ENCODE assay signal across 10 cellular contexts in the genomic region with DNA sequence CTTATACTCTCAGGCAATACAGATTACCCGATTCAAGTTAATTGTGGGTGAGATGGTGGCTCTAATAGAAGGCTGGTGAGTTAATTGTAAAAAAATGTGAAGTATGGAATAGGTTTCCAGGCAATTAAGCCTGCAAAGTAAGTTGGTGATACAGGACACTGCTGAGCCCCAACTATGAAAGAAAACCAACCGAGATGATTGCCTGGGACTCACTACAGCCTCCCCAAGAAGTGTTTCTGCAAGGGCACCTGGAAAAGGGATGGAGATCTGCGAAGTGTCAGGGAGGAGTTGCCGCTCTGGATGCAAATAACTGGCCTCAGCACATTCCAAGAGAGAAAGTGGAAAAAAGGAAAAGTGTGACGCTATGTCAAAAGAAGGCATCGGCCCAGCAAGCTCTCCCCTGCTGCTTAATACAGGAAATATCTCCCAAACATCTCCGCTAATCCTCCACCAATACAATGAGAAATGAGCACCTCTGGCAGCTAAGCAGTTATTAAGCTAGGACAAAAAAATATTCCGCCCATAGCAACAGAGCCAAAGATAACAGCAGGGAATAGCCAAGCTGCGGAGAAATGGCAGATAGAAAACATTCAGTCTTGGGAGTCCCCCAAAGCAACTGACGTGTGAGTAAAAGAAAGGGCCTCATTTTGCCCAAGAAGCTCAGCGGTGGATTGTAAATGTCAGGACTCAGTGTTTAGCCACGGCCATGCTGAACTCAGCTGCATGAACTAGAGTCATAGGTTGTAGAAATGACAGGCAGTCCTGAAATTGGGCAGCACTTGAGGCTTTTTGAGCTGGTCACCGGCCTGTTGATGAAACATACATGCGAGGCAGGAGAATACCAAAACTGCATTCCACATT.
DNase-seq lines count a peak whose midpoint lies in the region; ATAC-seq and TF ChIP-seq lines count a peak whose summit lies in the region.
"Had no signal": no experiment of that assay in that cellular context is flagged by ENCODE, and none has a peak within 500 bp of the region (broad histone marks: within the 10 kb centered on the region; RNA-seq: fewer than 3 reads in every experiment).

No MANE protein-coding gene starts in this region.

- peak overlapping the region; percentile 50 for H3K27ac ChIP-seq in HUES48 (ENCODE audit: low read depth, low read length)
- H3K27ac ChIP-seq in stomach, result peak overlapping the region in 4 of 5 donors; percentile 20 to 33 (median 31)

- H3K9ac ChIP-seq in HUES48 (ENCODE audit: low read depth, low read length), result no peak overlapping the region

- no peak for ATAC-seq in GM18520 (IDR thresholded peaks at IDR 0.05; ENCODE audit: unreplicated experiment)
- no peak for ATAC-seq in activated CD4-positive, CD25-positive, alpha-beta regulatory T cell treated with anti-CD3 and anti-CD28 coated beads, Interleukin-2, amount 50 U/mL, for 24 hours

- H3K9me3 Mint-ChIP-seq in chondrocyte (ENCODE audit: low read depth), result peaks cover 2% of the 10 kb centered on the region

- TF ChIP-seq POLR2A in stomach (IDR thresholded peaks at IDR 0.05), result no peak

- no peaks in the 10 kb centered on the region for H3K27me3 ChIP-seq in HUES48 (ENCODE audit: control insufficient read depth, insufficient read depth, low read length)
- H3K27me3 ChIP-seq in stomach, result no peaks in the 10 kb centered on the region

- peak overlapping the region; percentile 93 for H3K27ac Mint-ChIP-seq in chondrocyte (ENCODE audit: unreplicated experiment)

- H3K36me3 Mint-ChIP-seq in chondrocyte (ENCODE audit: low read depth), result no peaks in the 10 kb centered on the region

- H3K4me3 Mint-ChIP-seq in chondrocyte (ENCODE audit: unreplicated experiment), result peak overlapping the region; percentile 6

- no peaks in the 10 kb centered on the region for H3K27me3 Mint-ChIP-seq in chondrocyte (ENCODE audit: low read depth)

- no peaks in the 10 kb centered on the region for H3K36me3 ChIP-seq in HUES48 (ENCODE audit: control insufficient read depth, insufficient read depth, low read length)
- no peaks in the 10 kb centered on the region for H3K36me3 ChIP-seq in stomach

- H3K4me3 ChIP-seq in HUES48 (ENCODE audit: low read depth, low read length), result no peak overlapping the region
- H3K4me3 ChIP-seq in stomach, result no peak overlapping the region

- H3K4me1 Mint-ChIP-seq in chondrocyte (ENCODE audit: low read depth), result peaks cover 30% of the 10 kb centered on the region

- WGBS in stomach, 5 donors, result 56 to 76% (median 66%) methylated on average over 14 of the region's 14 CpGs

- intact Hi-C loops in stomach (cut with DNase I; ENCODE audit: low total_unique reads), result no loop called here

- TF ChIP-seq EP300 in stomach (IDR thresholded peaks at IDR 0.05), result no peak

- no peak for DNase-seq in chondrocyte (ENCODE audit: low spot score)
- DNase-seq in kidney tubule cell (ENCODE audit: low spot score), result peak; percentile 80
- no peak for DNase-seq in stomach
- DNase-seq in HK-2 (ENCODE audit: unreplicated experiment), result no peak
- no peak for DNase-seq in GM19240 (ENCODE audit: insufficient read length, low spot score)
- DNase-seq: NCI-H524, T-helper 2 cell had no signal

- H3K4me1 ChIP-seq in HUES48 (ENCODE audit: control insufficient read depth, insufficient read depth, low read length) (peaks cover 14% of the 10 kb centered on the region; the same call in 1 of the 2 replicates), stomach (peaks cover 0 to 18% (median 6%) of the 10 kb centered on the region in 4 donors)

- no peaks in the 10 kb centered on the region for H3K9me3 ChIP-seq in HUES48 (ENCODE audit: control insufficient read depth, insufficient read depth, low read length)
- no peaks in the 10 kb centered on the region for H3K9me3 ChIP-seq in stomach

- TF ChIP-seq CTCF in chondrocyte (IDR thresholded peaks at IDR 0.05) (no peak), stomach (IDR thresholded peaks at IDR 0.05) (no peak)
